In genomic region chr3:13045904-13046568, GRCh38 we compare ENCODE assay signal across 8 cellular contexts. TPM values are rescaled to one million over a fixed set of nuclear protein-coding genes. Genes with fewer than 3 reads are reported as not detected.
A peak's percentile ranks its signal among the peaks of the same experiment; 100 is the strongest.
DNase-seq lines count a peak whose midpoint lies in the region; ATAC-seq and TF ChIP-seq lines count a peak whose summit lies in the region.

No MANE protein-coding gene starts in this region.

- H3K4me3 ChIP-seq in OCI-LY3 (ENCODE audit: low read length) (peak overlapping the region; percentile 51), mucosa of descending colon (no peak overlapping the region)

- ATAC-seq in GM18870 (IDR thresholded peaks at IDR 0.05; ENCODE audit: unreplicated experiment), result peak; percentile 87
- ATAC-seq in HG02970 (IDR thresholded peaks at IDR 0.05; ENCODE audit: low FRiP score, unreplicated experiment), result peak; percentile 60
- ATAC-seq in mucosa of descending colon, result peak; percentile 67

- H3K4me1 ChIP-seq in OCI-LY3 (ENCODE audit: low read length) (peaks cover 48% of the 10 kb centered on the region), mucosa of descending colon (ENCODE audit: low read depth) (no peaks in the 10 kb centered on the region)

- peak; percentile 76 for DNase-seq in CD14-positive monocyte (ENCODE audit: low spot score)
- DNase-seq in mucosa of descending colon, result peak in 2 of 3 donors; percentile 20 to 69
- no peak for DNase-seq in amniotic stem cell (lab: John Stamatoyannopoulos, UW)
- DNase-seq in NCI-H2227 treated with DMSO at 0.1 percent for 48 hours (lab: John Stamatoyannopoulos, UW), result no peak
- no peak for DNase-seq in chondrocyte (ENCODE audit: low spot score)

- H3K4me3 Mint-ChIP-seq in CD14-positive monocyte (peak overlapping the region in 1 of 2 donors; percentile 64), chondrocyte (ENCODE audit: unreplicated experiment) (no peak overlapping the region)

- H3K9ac ChIP-seq in OCI-LY3 (ENCODE audit: low read length), result peak overlapping the region; percentile 62

- H3K27me3 Mint-ChIP-seq in CD14-positive monocyte (ENCODE audit: low read depth in 3 of 3) (peaks cover 3 to 9% (median 7%) of the 10 kb centered on the region in 3 donors), chondrocyte (ENCODE audit: low read depth) (peaks cover 8% of the 10 kb centered on the region)

- peak overlapping the region; percentile 56; the same call in 1 of the 2 replicates for H2AFZ ChIP-seq in OCI-LY3 (ENCODE audit: low read depth, low read length)

- no peaks in the 10 kb centered on the region for H3K36me3 ChIP-seq in OCI-LY3 (replicated peaks; ENCODE audit: low read depth, low read length)
- H3K36me3 ChIP-seq in mucosa of descending colon (ENCODE audit: low read depth), result no peaks in the 10 kb centered on the region

- H4K20me1 ChIP-seq in OCI-LY3 (ENCODE audit: insufficient read depth, low read length), result no peaks in the 10 kb centered on the region

- no peaks in the 10 kb centered on the region for H3K27me3 ChIP-seq in OCI-LY3 (ENCODE audit: low read depth, low read length)

- no peak for TF ChIP-seq CTCF in CD14-positive monocyte (IDR thresholded peaks at IDR 0.05)
- no peak for TF ChIP-seq CTCF in OCI-LY3 (IDR thresholded peaks at IDR 0.05; ENCODE audit: low read depth, low read length)
- TF ChIP-seq CTCF in mucosa of descending colon (IDR thresholded peaks at IDR 0.05), result no peak
- no peak for TF ChIP-seq CTCF in chondrocyte (IDR thresholded peaks at IDR 0.05)

- H3K79me2 ChIP-seq in OCI-LY3 (ENCODE audit: low read length), result 0 out of 2 replicates have a peak, but pooled peaks cover 5% of the 10 kb centered on the region

- H3K27ac ChIP-seq in OCI-LY3 (ENCODE audit: low read length), result peak overlapping the region; percentile 81

- H3K4me2 ChIP-seq in OCI-LY3 (ENCODE audit: low read length), result peak overlapping the region; percentile 73

- peaks cover 30% of the 10 kb centered on the region for H3K4me1 Mint-ChIP-seq in CD14-positive monocyte
- peaks cover 2% of the 10 kb centered on the region for H3K4me1 Mint-ChIP-seq in chondrocyte (ENCODE audit: low read depth)

- H3K36me3 Mint-ChIP-seq in CD14-positive monocyte, result no peaks in the 10 kb centered on the region
- H3K36me3 Mint-ChIP-seq in chondrocyte (ENCODE audit: low read depth), result no peaks in the 10 kb centered on the region

- H3K9me3 Mint-ChIP-seq in CD14-positive monocyte (peaks cover 0 to 8% (median 0%) of the 10 kb centered on the region in 7 donors), chondrocyte (ENCODE audit: low read depth) (no peaks in the 10 kb centered on the region)

- intact Hi-C loops in CD14-positive monocyte (cut with micrococcal nuclease) (loop anchor here (5.0 to 10.0 kb wide), 2 partner anchors 34 to 51 kb away; no protein-coding TSS in a partner anchor), mucosa of descending colon (cut with DNase I, micrococcal nuclease) (no loop called here)

- H3K9me3 ChIP-seq in OCI-LY3 (ENCODE audit: insufficient read depth, low read length) (no peaks in the 10 kb centered on the region), mucosa of descending colon (no peaks in the 10 kb centered on the region)

- H3K27ac Mint-ChIP-seq in CD14-positive monocyte (peak overlapping the region; percentile 87 to 97 (median 94)), chondrocyte (ENCODE audit: unreplicated experiment) (no peak overlapping the region)

RNA-seq across cellular contexts. Expression of gene IQSEC1, which starts 27.2 kb away (rescaled TPM):
- polyA plus RNA-seq in CD14-positive monocyte, result 10 to 100 TPM; 17.7 to 30.3 TPM
- total RNA-seq in mucosa of descending colon (10 to 100 TPM; 19.8 to 42.2 (median 21.9) TPM), chondrocyte (37.2 to 43.3 TPM (median 38.2 TPM) in 3 replicates)

Comparison
In these comparisons a context has a peak if more than half of its experiments do, and no peak if none do; other contexts are left out.
1. DNase-seq: peak in CD14-positive monocyte (single experiment) and mucosa of descending colon (2 of 3); none in amniotic stem cell (single experiment), NCI-H2227 treated with DMSO at 0.1 percent for 48 hours (single experiment) and chondrocyte (single experiment).
2. intact Hi-C loops: an anchor here in CD14-positive monocyte (5.0 to 10.0 kb wide); none called in mucosa of descending colon.
3. Peak in every context shown above with its lines, with median percentiles within 50 percentile points of each other: ATAC-seq.